8 cellular contexts compared by ENCODE assay signal in the genomic region with DNA sequence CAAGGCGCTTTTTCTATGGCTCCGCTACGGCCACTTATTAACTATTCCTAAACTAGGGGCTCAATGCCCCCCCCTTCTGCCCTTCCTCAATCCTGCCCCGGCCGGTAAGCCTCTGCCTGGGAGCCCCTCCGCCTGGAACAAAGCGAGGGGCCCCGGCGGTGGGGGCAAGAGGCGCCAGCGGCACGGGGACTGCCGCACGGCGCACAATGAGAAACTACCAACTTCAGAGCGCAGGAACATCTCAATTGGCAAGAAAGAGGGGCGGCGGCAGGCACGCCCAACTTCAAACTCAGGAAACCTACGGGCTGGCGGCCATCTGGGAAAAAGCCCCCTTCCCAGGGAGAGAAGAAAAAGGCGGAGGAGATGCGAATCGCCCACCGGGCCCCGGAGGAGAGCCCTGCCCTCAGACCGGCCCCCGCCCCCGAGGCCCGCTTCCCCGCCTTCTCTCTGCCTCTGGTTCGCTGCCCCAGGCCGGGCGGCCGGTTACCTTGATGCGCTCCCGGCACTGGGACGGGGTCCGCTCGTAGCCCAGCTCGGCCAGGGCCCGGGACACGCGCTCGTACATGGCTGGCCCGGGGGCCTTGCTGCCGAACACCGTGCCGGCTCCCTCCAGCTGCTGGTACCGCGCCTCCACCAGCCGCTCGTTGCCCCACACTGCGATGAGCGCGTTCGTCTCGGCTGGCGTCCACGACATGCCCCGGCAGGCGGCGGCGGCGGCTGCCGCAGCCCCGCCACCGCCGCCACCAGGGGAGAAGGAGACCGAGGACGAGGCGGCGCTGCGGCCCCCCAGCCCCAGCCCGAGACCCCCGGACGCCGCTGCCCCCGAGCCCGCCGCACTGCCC. TPM values are rescaled to one million over a fixed set of nuclear protein-coding genes. Genes with fewer than 3 reads are reported as not detected.
DNase-seq lines count a peak whose midpoint lies in the region; ATAC-seq and TF ChIP-seq lines count a peak whose summit lies in the region.

No MANE protein-coding gene starts in this region.

- H3K36me3 ChIP-seq in A673 (ENCODE audit: insufficient read depth, low read length, poor library complexity, severe bottlenecking) (no peaks in the 10 kb centered on the region), SJCRH30 (no peaks in the 10 kb centered on the region), cardiac muscle cell (no peaks in the 10 kb centered on the region), prostate gland (no peaks in the 10 kb centered on the region)

- peaks cover 36% of the 10 kb centered on the region for H3K4me1 Mint-ChIP-seq in activated naive CD4-positive, alpha-beta T cell treated with anti-CD3 and anti-CD28 coated beads, Interleukin-2, amount 50 U/mL, for 24 hours

- peak overlapping the region; percentile 97 for H3K4me3 Mint-ChIP-seq in activated naive CD4-positive, alpha-beta T cell treated with anti-CD3 and anti-CD28 coated beads, Interleukin-2, amount 50 U/mL, for 24 hours

- H3K9me3 ChIP-seq in A673 (ENCODE audit: low read depth, low read length, poor library complexity, severe bottlenecking) (no peaks in the 10 kb centered on the region), SJCRH30 (replicated peaks) (no peaks in the 10 kb centered on the region), cardiac muscle cell (ENCODE audit: low read depth) (no peaks in the 10 kb centered on the region), prostate gland (no peaks in the 10 kb centered on the region)

- no peak for TF ChIP-seq CTCF in A673 (conservative IDR thresholded peaks at IDR 0.05; ENCODE audit: low read depth, low read length)
- no peak for TF ChIP-seq CTCF in cardiac muscle cell (IDR thresholded peaks at IDR 0.05; ENCODE audit: low read depth, low read length)
- no peak for TF ChIP-seq CTCF in prostate gland (IDR thresholded peaks at IDR 0.05)

- peak overlapping the region; percentile 97 for H3K4me3 ChIP-seq in A673 (ENCODE audit: low read depth, low read length, poor library complexity, severe bottlenecking)
- H3K4me3 ChIP-seq in SJCRH30: peak overlapping the region; percentile 95
- peak overlapping the region; percentile 88 for H3K4me3 ChIP-seq in cardiac muscle cell
- peak overlapping the region; percentile 88 to 97 for H3K4me3 ChIP-seq in prostate gland

- no peak for TF ChIP-seq POLR2A in prostate gland (IDR thresholded peaks at IDR 0.05)

- H3K4me1 ChIP-seq in A673 (ENCODE audit: insufficient read depth, low read length, poor library complexity, severe bottlenecking): peaks cover 34% of the 10 kb centered on the region
- peaks cover 7% of the 10 kb centered on the region for H3K4me1 ChIP-seq in SJCRH30
- H3K4me1 ChIP-seq in cardiac muscle cell (ENCODE audit: low read depth): peaks cover 18% of the 10 kb centered on the region
- no peaks in the 10 kb centered on the region for H3K4me1 ChIP-seq in prostate gland (replicated peaks)

- H3K27ac Mint-ChIP-seq in activated naive CD4-positive, alpha-beta T cell treated with anti-CD3 and anti-CD28 coated beads, Interleukin-2, amount 50 U/mL, for 24 hours: peak overlapping the region; percentile 98

- ATAC-seq in GM18519 (IDR thresholded peaks at IDR 0.05; ENCODE audit: low FRiP score, unreplicated experiment) (peak; percentile 18), HG03064 (IDR thresholded peaks at IDR 0.05; ENCODE audit: low read depth, unreplicated experiment) (peak; percentile 38)

- under 1% methylated on average over 47 of the region's 81 CpGs for WGBS in prostate gland

- H3K36me3 Mint-ChIP-seq in activated naive CD4-positive, alpha-beta T cell treated with anti-CD3 and anti-CD28 coated beads, Interleukin-2, amount 50 U/mL, for 24 hours: no peaks in the 10 kb centered on the region

- H3K27me3 Mint-ChIP-seq in activated naive CD4-positive, alpha-beta T cell treated with anti-CD3 and anti-CD28 coated beads, Interleukin-2, amount 50 U/mL, for 24 hours: no peaks in the 10 kb centered on the region

- BruUV-seq in A673 (replicated peaks; lab: Mats Ljungman, UMichigan): no TSS peak

- H3K27me3 ChIP-seq in A673 (replicated peaks; ENCODE audit: insufficient read depth, low read depth, low read length, poor library complexity) (no peaks in the 10 kb centered on the region), SJCRH30 (no peaks in the 10 kb centered on the region), cardiac muscle cell (no peaks in the 10 kb centered on the region), prostate gland (replicated peaks; ENCODE audit: insufficient read depth) (no peaks in the 10 kb centered on the region)

- POLR2A ChIA-PET in A673 (lab: Charles Lee; ENCODE audit: low non-redundant PET): interaction anchor here (0.6 kb wide), 3 partner anchors 51 to 535 kb away, joined by 3 to 10 read pairs (median 5); no protein-coding TSS in a partner anchor

- CTCF ChIA-PET in A673 (lab: Charles Lee): interaction anchor here (0.5 to 1.1 kb wide), 5 partner anchors 39 to 192 kb away, joined by 3 to 9 read pairs (median 3); no protein-coding TSS in a partner anchor

- intact Hi-C loops in A673 (cut with micrococcal nuclease; ENCODE audit: unreplicated experiment): no loop called here
- intact Hi-C loops in prostate gland (cut with DNase I): no loop called here

- peak; percentile 65 for DNase-seq in A673 (ENCODE audit: low spot score)
- peak; percentile 22 to 37 for DNase-seq in SJCRH30
- peak; percentile 19 to 47 for DNase-seq in cardiac muscle cell (ENCODE audit: low read depth in 1 of 2, low spot score in 1 of 2)
- DNase-seq in prostate gland (ENCODE audit: low spot score): peak; percentile 9
- no peak for DNase-seq in H4 (ENCODE audit: low spot score)

- no peaks in the 10 kb centered on the region for H3K9me3 Mint-ChIP-seq in activated naive CD4-positive, alpha-beta T cell treated with anti-CD3 and anti-CD28 coated beads, Interleukin-2, amount 50 U/mL, for 24 hours

- peak overlapping the region; percentile 99 for H3K27ac ChIP-seq in A673 (ENCODE audit: low read depth, low read length, poor library complexity, severe bottlenecking)
- H3K27ac ChIP-seq in SJCRH30: peak overlapping the region; percentile 92
- peak overlapping the region; percentile 93 for H3K27ac ChIP-seq in cardiac muscle cell
- peak overlapping the region; percentile 98 for H3K27ac ChIP-seq in prostate gland

RNA-seq across cellular contexts. Expression of a gene that starts 0.6 kb away (rescaled TPM):
- total RNA-seq in A673 (2021) (31.4 and 33.3 TPM in 2 replicates), cardiac muscle cell (13.1 and 18.0 TPM in 2 replicates), prostate gland (10 to 100 TPM; 12.3 to 22.9 TPM)
- 9.2 and 12.6 TPM in 2 replicates for total RNA-seq in SJCRH30 (2014; rRNA removed; shearing (Covaris generic))
- 7.8 and 10.9 TPM in 2 replicates for polyA plus RNA-seq in cardiac muscle cell
- 10.7 and 13.2 TPM in 2 replicates for total RNA-seq in H4 (2014; rRNA removed; shearing (Covaris generic))

RNA-seq across cellular contexts. Expression of a gene that starts 37.5 kb away (rescaled TPM):
- 1.2 and 1.5 TPM in 2 replicates for total RNA-seq in A673 (2021)
- 0.16 TPM in 1 of 2 replicates, not detected in the other for total RNA-seq in SJCRH30 (2014; rRNA removed; shearing (Covaris generic))
- total RNA-seq in cardiac muscle cell: 1.5 and 1.8 TPM in 2 replicates
- polyA plus RNA-seq in cardiac muscle cell: 3.3 and 4.9 TPM in 2 replicates
- total RNA-seq in prostate gland: 10 to 100 TPM; 12.1 to 18.6 TPM
- 0.33 TPM in 1 of 2 replicates, not detected in the other for total RNA-seq in H4 (2014; rRNA removed; shearing (Covaris generic))

RNA-seq across cellular contexts. Expression of a gene that starts 47.5 kb away (rescaled TPM):
- total RNA-seq in A673 (2021) (not detected in 2 replicates), cardiac muscle cell (not detected in 2 replicates), prostate gland (10 to 100 TPM; 28.2 to 38.6 TPM)
- not detected in 2 replicates for total RNA-seq in SJCRH30 (2014; rRNA removed; shearing (Covaris generic))
- not detected in 2 replicates for polyA plus RNA-seq in cardiac muscle cell
- total RNA-seq in H4 (2014; rRNA removed; shearing (Covaris generic)): not detected in 2 replicates

RNA-seq across cellular contexts. Expression of a gene that starts 59.9 kb away (rescaled TPM):
- total RNA-seq in A673 (2021): 38.1 and 43.8 TPM in 2 replicates
- 4.5 and 4.6 TPM in 2 replicates for total RNA-seq in SJCRH30 (2014; rRNA removed; shearing (Covaris generic))
- total RNA-seq in cardiac muscle cell: 1.1 and 2.1 TPM in 2 replicates
- polyA plus RNA-seq in cardiac muscle cell: 1.1 and 3.5 TPM in 2 replicates
- 1 to 10 TPM; 1.2 to 1.8 TPM for total RNA-seq in prostate gland
- total RNA-seq in H4 (2014; rRNA removed; shearing (Covaris generic)): 7.1 and 9.4 TPM in 2 replicates

Comparison
In these comparisons a context has a peak if more than half of its experiments do, and no peak if none do; other contexts are left out.
1. RNA of a gene that starts 47.5 kb away (total RNA-seq): 28.2 to 38.6 TPM in prostate gland; not detected in cardiac muscle cell, not detected in A673, not detected in SJCRH30 and not detected in H4; every median in the first group is over 10 times any median in the second.
2. Peak in every context shown above with its lines, with median percentiles within 50 percentile points of each other: H3K27ac ChIP-seq and H3K4me3 ChIP-seq.